In the genomic region with DNA sequence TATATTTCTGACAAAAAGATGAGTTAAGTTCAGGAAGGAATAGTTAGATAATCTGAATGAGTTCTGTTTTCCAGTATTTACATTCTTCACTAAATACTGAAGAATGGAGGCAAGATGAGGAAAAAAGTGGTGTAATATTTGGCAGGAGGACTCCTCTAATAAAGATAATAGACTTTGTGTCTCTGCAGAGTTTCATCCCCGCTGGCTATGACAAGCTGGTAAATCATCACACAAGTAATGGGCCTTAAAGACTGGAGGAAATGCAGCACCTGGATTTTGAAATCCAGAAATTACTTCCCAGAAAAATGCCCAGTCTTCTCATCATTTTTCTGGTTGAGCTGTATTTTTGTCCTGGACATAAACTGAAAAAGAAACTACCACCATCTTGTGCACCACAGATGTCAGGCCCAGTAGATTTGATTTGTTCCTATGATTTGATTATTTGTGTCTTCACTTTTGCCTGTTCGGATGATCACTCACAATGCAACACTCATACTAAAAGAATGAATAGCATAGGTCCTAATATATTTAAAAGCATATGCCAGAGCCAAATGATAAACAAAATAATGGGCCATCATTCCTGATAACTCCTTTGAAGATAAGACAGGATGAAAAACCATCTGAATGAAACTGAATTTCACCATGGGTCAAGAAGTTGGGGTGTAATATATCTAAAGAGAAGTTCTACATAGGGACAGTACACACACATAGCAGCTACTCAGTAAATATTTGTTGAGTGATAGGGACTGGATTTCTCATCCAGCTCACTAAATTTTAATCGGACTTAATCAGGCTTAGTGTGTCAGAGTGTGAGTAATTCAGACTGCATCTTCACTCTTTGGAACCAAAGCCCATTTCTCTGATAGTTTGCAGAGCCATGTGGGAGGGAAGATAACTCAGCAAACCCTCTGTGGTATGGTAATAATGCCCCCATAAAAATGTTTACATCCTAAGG, we compare ENCODE assay signal across 20 cellular contexts.
"Had no signal": no experiment of that assay in that cellular context is flagged by ENCODE, and none has a peak within 500 bp of the region (broad histone marks: within the 10 kb centered on the region; RNA-seq: fewer than 3 reads in every experiment).

No MANE protein-coding gene starts in this region.

- H3K4me1 ChIP-seq: colonic mucosa, esophagus muscularis mucosa, upper lobe of left lung had no signal

- H3K4me3 ChIP-seq: colonic mucosa, esophagus muscularis mucosa, lung, thoracic aorta, upper lobe of left lung had no signal

- ATAC-seq: activated CD8-positive, alpha-beta T cell treated with anti-CD3 and anti-CD28 coated beads for 36 hours; activated T-helper 17 cell treated with anti-CD3 and anti-CD28 coated beads, Interleukin-2, amount 50 U/mL, for 72 hours; stimulated activated naive B cell treated with anti-CD40 and anti-IgM and Interleukin-4, amounts not matched to agents 10 μg/mL and 1 μg/mL and 100 μg/mL, for 72 hours had no signal

- H3K27ac ChIP-seq: colonic mucosa, esophagus muscularis mucosa, thoracic aorta, upper lobe of left lung had no signal

- H3K27me3 ChIP-seq: colonic mucosa, esophagus muscularis mucosa, upper lobe of left lung had no signal

- DNase-seq: activated CD4-positive, alpha-beta T cell treated with anti-CD3 and anti-CD28 coated beads for 48 hours; activated CD8-positive, alpha-beta T cell treated with anti-CD3 and anti-CD28 coated beads for 36 hours; activated naive CD4-positive, alpha-beta T cell treated with Interleukin-2 at 50 U/mL for 16 hours; activated naive CD8-positive, alpha-beta T cell treated with anti-CD3 and anti-CD28 coated beads, Interleukin-2, amount 10 ng/mL, durations not matched to agents 7 days and 5 days; activated T-cell treated with anti-CD3 and anti-CD28 coated beads, Interleukin-2, amount 50 U/mL, for 1 hour; colonic mucosa; hippocampal formation; left colon; nephron progenitor cell; nucleus accumbens; posterior cingulate gyrus; retina; stimulated activated naive B cell treated with anti-CD40 and anti-IgM and Interleukin-4, amounts not matched to agents 10 μg/mL and 1 μg/mL and 100 μg/mL, for 72 hours; upper lobe of left lung had no signal

- H3K36me3 ChIP-seq: colonic mucosa, esophagus muscularis mucosa, thoracic aorta, upper lobe of left lung had no signal

- H3K9me3 ChIP-seq: colonic mucosa, esophagus muscularis mucosa, thoracic aorta had no signal

- FAIRE-seq: islet of Langerhans, TTC549 had no signal
